In genomic region chr17:17495448-17496188, GRCh38 we compare ENCODE assay signal across 8 cellular contexts. TPM values are rescaled to one million over a fixed set of nuclear protein-coding genes. Genes with fewer than 3 reads are reported as not detected.
DNase-seq lines count a peak whose midpoint lies in the region; ATAC-seq and TF ChIP-seq lines count a peak whose summit lies in the region.

No MANE protein-coding gene starts in this region.

- ATAC-seq in mucosa of descending colon: peak; percentile 7

- H3K4me1 ChIP-seq in endodermal cell (ENCODE audit: control insufficient read depth, insufficient read depth, low read length): no peaks in the 10 kb centered on the region
- peaks cover 20% of the 10 kb centered on the region for H3K4me1 ChIP-seq in mucosa of descending colon (ENCODE audit: low read depth)
- peaks cover 0 to 53% (median 22%) of the 10 kb centered on the region in 4 donors for H3K4me1 ChIP-seq in tibial nerve

- 5% methylated on average over 49 to 77 of the region's 77 CpGs for WGBS in endodermal cell (ENCODE audit: insufficient coverage in 1 of 2, insufficient read length in 1 of 2), 2 experiments
- WGBS in tibial nerve, 2 donors: 1 to 3% methylated on average over 26 to 76 of the region's 77 CpGs

- H3K9me3 Mint-ChIP-seq in endodermal cell: no peaks in the 10 kb centered on the region

- H3K9ac ChIP-seq in endodermal cell (ENCODE audit: extremely low read depth, low read length, poor library complexity, severe bottlenecking): peak overlapping the region; percentile 5

- peaks cover 22% of the 10 kb centered on the region for H3K36me3 Mint-ChIP-seq in endodermal cell (ENCODE audit: low read depth)

- peak overlapping the region; percentile 55 for H3K4me3 Mint-ChIP-seq in endodermal cell

- H3K4me3 ChIP-seq in endodermal cell (ENCODE audit: low read length) (peak overlapping the region; percentile 77), mucosa of descending colon (peak overlapping the region; percentile 22), tibial nerve (peak overlapping the region; percentile 57 to 74 (median 66))

- no peak for TF ChIP-seq CTCF in VCaP (conservative IDR thresholded peaks at IDR 0.05)
- peak; percentile 8 for TF ChIP-seq CTCF in endodermal cell (conservative IDR thresholded peaks at IDR 0.05)
- TF ChIP-seq CTCF in mucosa of descending colon (IDR thresholded peaks at IDR 0.05): no peak
- peak in 1 of 5 experiments; percentile 1 for TF ChIP-seq CTCF in tibial nerve (IDR thresholded peaks at IDR 0.05)

- H3K27ac ChIP-seq in VCaP (peak overlapping the region; percentile 69), endodermal cell (ENCODE audit: low read depth, low read length) (no peak overlapping the region), tibial nerve (peak overlapping the region; percentile 80 to 89 (median 86))

- H3K27me3 ChIP-seq in endodermal cell (ENCODE audit: control insufficient read depth, insufficient read depth, low read length, poor library complexity, severe bottlenecking) (peaks cover 19% of the 10 kb centered on the region), tibial nerve (no peaks in the 10 kb centered on the region)

- H3K27ac Mint-ChIP-seq in endodermal cell: peak overlapping the region; percentile 24

- intact Hi-C loops in mucosa of descending colon (cut with DNase I, micrococcal nuclease): no loop called here

- no peak for TF ChIP-seq POLR2A in tibial nerve (IDR thresholded peaks at IDR 0.05)

- H3K9me3 ChIP-seq in endodermal cell (ENCODE audit: control insufficient read depth, low read length): no peaks in the 10 kb centered on the region
- no peaks in the 10 kb centered on the region for H3K9me3 ChIP-seq in mucosa of descending colon
- no peaks in the 10 kb centered on the region for H3K9me3 ChIP-seq in tibial nerve

- peak in 1 of 2 donors; percentile 14 for TF ChIP-seq EP300 in tibial nerve (IDR thresholded peaks at IDR 0.05)

- H3K27me3 Mint-ChIP-seq in endodermal cell (ENCODE audit: insufficient read depth): peaks cover 28% of the 10 kb centered on the region

- H3K4me1 Mint-ChIP-seq in endodermal cell: peaks cover 32% of the 10 kb centered on the region

- DNase-seq in NCI-H1092 treated with DMSO at 0.1 percent for 48 hours (lab: John Stamatoyannopoulos, UW) (peak; percentile 54), NCI-H1092 (lab: John Stamatoyannopoulos, UW) (no peak), endodermal cell (peak; percentile 90), mucosa of descending colon (peak; percentile 42 to 65 (median 48)), tibial nerve (ENCODE audit: low spot score in 2 of 2) (no peak), NK-92 (lab: John Stamatoyannopoulos, UW; ENCODE audit: unreplicated experiment) (no peak), NCI-H187 treated with DMSO at 0.1 percent for 48 hours (lab: John Stamatoyannopoulos, UW) (no peak)

- H3K36me3 ChIP-seq in endodermal cell (ENCODE audit: control insufficient read depth, insufficient read depth, low read length) (peaks cover 13% of the 10 kb centered on the region), mucosa of descending colon (ENCODE audit: low read depth) (no peaks in the 10 kb centered on the region), tibial nerve (peaks cover 0 to 26% (median 7%) of the 10 kb centered on the region in 3 donors)

RNA-seq across cellular contexts. Expression of gene RASD1, which starts 0.6 kb away (rescaled TPM):
- total RNA-seq in endodermal cell: 1 to 10 TPM; 1.9 to 2.5 TPM
- polyA plus RNA-seq in endodermal cell (2013, experiment 1 of 2): 3.0 TPM
- polyA plus RNA-seq in endodermal cell (2013, experiment 2 of 2): 2.8 TPM
- 10 to 100 TPM; 10.8 to 27.8 (median 19.2) TPM for total RNA-seq in mucosa of descending colon
- total RNA-seq in tibial nerve: 100 to 1,000 TPM; 166 to 250 (median 231) TPM

RNA-seq across cellular contexts. Expression of gene MED9, which starts 18.8 kb away (rescaled TPM):
- total RNA-seq in endodermal cell (10 to 100 TPM; 18.4 to 20.5 TPM), mucosa of descending colon (10 to 100 TPM; 17.9 to 23.1 (median 20.3) TPM), tibial nerve (10 to 100 TPM in 3 of 4 donors, 1 to 10 TPM in 1; 8.0 to 17.5 (median 13.6) TPM)
- polyA plus RNA-seq in endodermal cell (2013, experiment 1 of 2): 17.3 TPM
- 18.8 TPM for polyA plus RNA-seq in endodermal cell (2013, experiment 2 of 2)

Comparison
In these comparisons a context has a peak if more than half of its experiments do, and no peak if none do; other contexts are left out.
1. DNase-seq: peak in NCI-H1092 treated with DMSO at 0.1 percent for 48 hours (single experiment), endodermal cell (single experiment) and mucosa of descending colon (3 of 3); none in NCI-H1092 (single experiment), tibial nerve (0 of 2), NK-92 (single experiment) and NCI-H187 treated with DMSO at 0.1 percent for 48 hours (single experiment).
2. H3K4me3 ChIP-seq: peak in every context shown above with its lines; median percentile 77 in endodermal cell; 66 in tibial nerve; 22 in mucosa of descending colon.
3. RNA of gene RASD1, which starts 0.6 kb away (total RNA-seq): 166 to 250 TPM in tibial nerve; 10.8 to 27.8 TPM in mucosa of descending colon and 1.9 to 2.5 TPM in endodermal cell; every median in the first group is over 4 times any median in the second.